In genomic region chr13:94246495-94246894, GRCh38 we compare ENCODE assay signal across 33 cellular contexts.
"Had no signal": no experiment of that assay in that cellular context is flagged by ENCODE, and none has a peak within 500 bp of the region (broad histone marks: within the 10 kb centered on the region; RNA-seq: fewer than 3 reads in every experiment).

No MANE protein-coding gene starts in this region.

- FAIRE-seq: bronchial epithelial cell had no signal

- H3K4me3 ChIP-seq: adrenal gland, ascending aorta, body of pancreas, breast epithelium, cardiac muscle cell had no signal

- ATAC-seq: activated naive CD4-positive, alpha-beta T cell treated with anti-CD3 and anti-CD28 coated beads, Interleukin-2, amount 50 U/mL, for 72 hours; activated naive CD8-positive, alpha-beta T cell treated with anti-CD3 and anti-CD28 coated beads, Interleukin-2, amount 50 U/mL, for 24 hours; activated T-cell treated with anti-CD3 and anti-CD28 coated beads, Interleukin-2, amount 50 U/mL, for 4 hours; activated T-cell treated with anti-CD3 and anti-CD28 coated beads, Interleukin-2, amount 50 U/mL, for 72 hours; activated T-helper 17 cell treated with anti-CD3 and anti-CD28 coated beads, Interleukin-2, amount 50 U/mL, for 72 hours; body of pancreas had no signal

- DNase-seq: activated effector memory CD4-positive, alpha-beta T cell treated with anti-CD3 and anti-CD28 coated beads, Interleukin-2, amount 50 U/mL, for 16 hours; activated effector memory CD4-positive, alpha-beta T cell treated with Interleukin-2 at 50 U/mL for 16 hours; activated gamma-delta T cell; activated gamma-delta T cell treated with Interleukin-2 at 50 U/mL for 16 hours; activated naive CD4-positive, alpha-beta T cell; activated naive CD4-positive, alpha-beta T cell treated with anti-CD3 and anti-CD28 coated beads for 36 hours; activated naive CD4-positive, alpha-beta T cell treated with anti-CD3 and anti-CD28 coated beads, Interleukin-2, amount 10 ng/mL, durations not matched to agents 7 days and 5 days; activated naive CD4-positive, alpha-beta T cell treated with anti-CD3 and anti-CD28 coated beads, Interleukin-2, amount 50 U/mL, for 16 hours; activated naive CD4-positive, alpha-beta T cell treated with Interleukin-2 at 50 U/mL for 16 hours; activated naive CD8-positive, alpha-beta T cell treated with anti-CD3 and anti-CD28 coated beads for 36 hours; activated naive CD8-positive, alpha-beta T cell treated with anti-CD3 and anti-CD28 coated beads, Interleukin-2, amount 10 ng/mL, durations not matched to agents 7 days and 5 days; activated naive CD8-positive, alpha-beta T cell treated with anti-CD3 and anti-CD28 coated beads, Interleukin-2, amount 50 U/mL, for 24 hours; activated T-cell treated with anti-CD3 and anti-CD28 coated beads for 4 hours; activated T-cell treated with anti-CD3 and anti-CD28 coated beads, Interleukin-2, amount 50 U/mL, for 24 hours; activated T-cell treated with anti-CD3 and anti-CD28 coated beads, Interleukin-2, amount 50 U/mL, for 4 hours; activated T-cell treated with anti-CD3 and anti-CD28 coated beads, Interleukin-2, amount 50 U/mL, for 48 hours; activated T-cell treated with anti-CD3 and anti-CD28 coated beads, Interleukin-2, amount 50 U/mL, for 72 hours; adrenal gland; amniotic stem cell; amygdala; anterior cingulate cortex; aorta; body of pancreas; brain microvascular endothelial cell; caudate nucleus; central memory CD4-positive, alpha-beta T cell; cerebellar nuclear complex had no signal

- H3K27ac ChIP-seq: adrenal gland, ascending aorta, body of pancreas, brain microvascular endothelial cell, breast epithelium, cardiac muscle cell had no signal

- H3K9me3 ChIP-seq: adrenal gland, body of pancreas had no signal

- H3K36me3 ChIP-seq: adrenal gland, ascending aorta, brain microvascular endothelial cell, breast epithelium, cardiac muscle cell had no signal

- H3K4me1 ChIP-seq: adrenal gland, ascending aorta, body of pancreas, breast epithelium had no signal

- H3K27me3 ChIP-seq: adrenal gland, ascending aorta, body of pancreas, brain microvascular endothelial cell, breast epithelium, cardiac muscle cell had no signal
